Comparison of ENCODE assay signal across 1 cellular context in genomic region chr17:19948100-19948943, GRCh38.
TF ChIP-seq lines count a peak whose summit lies in the region.

No MANE protein-coding gene starts in this region.

TF ChIP-seq in WTC11, 78 proteins besides CTCF, POLR2A, EP300 and RAD21 (continued from another document):
- TF ChIP-seq FOXP1 (CRISPR knock-in tag; IDR thresholded peaks at IDR 0.05; ENCODE audit: borderline replicate concordance) (no peak), NR3C1 (CRISPR knock-in tag; conservative IDR thresholded peaks at IDR 0.05; ENCODE audit: low read depth) (no peak), TCF7 (CRISPR knock-in tag; IDR thresholded peaks at IDR 0.05; ENCODE audit: low read depth) (no peak)
